In the genomic region with DNA sequence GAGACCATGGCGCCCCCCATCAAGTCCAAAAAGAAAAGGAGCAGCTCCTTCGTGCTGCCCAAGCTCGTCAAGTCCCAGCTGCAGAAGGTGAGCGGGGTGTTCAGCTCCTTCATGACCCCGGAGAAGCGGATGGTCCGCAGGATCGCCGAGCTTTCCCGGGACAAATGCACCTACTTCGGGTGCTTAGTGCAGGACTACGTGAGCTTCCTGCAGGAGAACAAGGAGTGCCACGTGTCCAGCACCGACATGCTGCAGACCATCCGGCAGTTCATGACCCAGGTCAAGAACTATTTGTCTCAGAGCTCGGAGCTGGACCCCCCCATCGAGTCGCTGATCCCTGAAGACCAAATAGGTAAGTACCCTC, we compare ENCODE assay signal across 8 cellular contexts. TPM values are rescaled to one million over a fixed set of nuclear protein-coding genes. Genes with fewer than 3 reads are reported as not detected.
A peak's percentile ranks its signal among the peaks of the same experiment; 100 is the strongest.
DNase-seq lines count a peak whose midpoint lies in the region; ATAC-seq and TF ChIP-seq lines count a peak whose summit lies in the region.
"Had no signal": no experiment of that assay in that cellular context is flagged by ENCODE, and none has a peak within 500 bp of the region (broad histone marks: within the 10 kb centered on the region; RNA-seq: fewer than 3 reads in every experiment).

No MANE protein-coding gene starts in this region.

- H3K27me3 Mint-ChIP-seq in mesothelial cell of epicardium (ENCODE audit: low read depth) (no peaks in the 10 kb centered on the region), natural killer cell (ENCODE audit: low read depth in 2 of 2) (peaks cover 0 to 7% of the 10 kb centered on the region in 2 donors)

- DNase-seq in MG63 (peak; percentile 42), colonic mucosa (no peak), mesothelial cell of epicardium (ENCODE audit: low spot score in 2 of 2, unreplicated experiment in 2 of 2) (no peak), upper lobe of right lung (peak; percentile 71), natural killer cell (no peak), NCI-H2029 treated with DMSO at 0.1 percent for 48 hours (lab: John Stamatoyannopoulos, UW) (no peak)
- DNase-seq: Karpas-422 had no signal

- TF ChIP-seq CTCF in colonic mucosa (IDR thresholded peaks at IDR 0.05), result no peak
- no peak for TF ChIP-seq CTCF in mesothelial cell of epicardium (IDR thresholded peaks at IDR 0.05; ENCODE audit: unreplicated experiment)
- no peak for TF ChIP-seq CTCF in upper lobe of right lung (IDR thresholded peaks at IDR 0.05)
- TF ChIP-seq CTCF in natural killer cell (IDR thresholded peaks at IDR 0.05), result no peak

- H3K27me3 ChIP-seq in MG63 (no peaks in the 10 kb centered on the region), colonic mucosa (no peaks in the 10 kb centered on the region), upper lobe of right lung (no peaks in the 10 kb centered on the region)

- no peaks in the 10 kb centered on the region for H3K4me1 ChIP-seq in colonic mucosa
- peaks cover 73% of the 10 kb centered on the region for H3K4me1 ChIP-seq in upper lobe of right lung

- H3K27ac ChIP-seq in colonic mucosa, result peak overlapping the region; percentile 63
- H3K27ac ChIP-seq in upper lobe of right lung, result peak overlapping the region; percentile 87

- ATAC-seq in upper lobe of right lung, result peak; percentile 7
- ATAC-seq in GM21367 (IDR thresholded peaks at IDR 0.05; ENCODE audit: unreplicated experiment), result no peak
- ATAC-seq in natural killer cell, result no peak

- H3K4me1 Mint-ChIP-seq in mesothelial cell of epicardium (peaks cover 49% of the 10 kb centered on the region), natural killer cell (peaks cover 0 to 5% of the 10 kb centered on the region in 2 donors)

- intact Hi-C loops in colonic mucosa (cut with DNase I), result no loop called here
- intact Hi-C loops in upper lobe of right lung (cut with DNase I), result no loop called here
- intact Hi-C loops in natural killer cell (cut with micrococcal nuclease), result no loop called here

- H3K27ac Mint-ChIP-seq in mesothelial cell of epicardium (peak overlapping the region; percentile 98), natural killer cell (no peak overlapping the region)

- H3K4me3 ChIP-seq in MG63 (peak overlapping the region; percentile 72), colonic mucosa (peak overlapping the region; percentile 19), upper lobe of right lung (peak overlapping the region; percentile 63)

- peak overlapping the region; percentile 67 for H3K4me3 Mint-ChIP-seq in mesothelial cell of epicardium
- no peak overlapping the region for H3K4me3 Mint-ChIP-seq in natural killer cell

- H3K9me3 ChIP-seq in MG63 (no peaks in the 10 kb centered on the region), colonic mucosa (no peaks in the 10 kb centered on the region), upper lobe of right lung (no peaks in the 10 kb centered on the region)

- H3K36me3 Mint-ChIP-seq in mesothelial cell of epicardium, result peaks cover 29% of the 10 kb centered on the region
- no peaks in the 10 kb centered on the region for H3K36me3 Mint-ChIP-seq in natural killer cell

- H3K9me3 Mint-ChIP-seq in mesothelial cell of epicardium (no peaks in the 10 kb centered on the region), natural killer cell (no peaks in the 10 kb centered on the region)

- H3K36me3 ChIP-seq in MG63, result no peaks in the 10 kb centered on the region; the same call in 1 of the 2 replicates
- no peaks in the 10 kb centered on the region for H3K36me3 ChIP-seq in colonic mucosa
- H3K36me3 ChIP-seq in upper lobe of right lung, result peaks cover 31% of the 10 kb centered on the region

- H3K9ac ChIP-seq in colonic mucosa (ENCODE audit: low read depth in 2 of 2, low read length in 2 of 2), result peak overlapping the region; percentile 43 to 45

RNA-seq across cellular contexts. Expression of a gene that starts 41.7 kb away (rescaled TPM):
- 86.6 and 105 TPM in 2 replicates for total RNA-seq in MG63 (2014; rRNA removed; shearing (Covaris generic); ENCODE audit: low replicate concordance)
- total RNA-seq in colonic mucosa (10 to 100 TPM; 43.5 to 45.8 TPM), mesothelial cell of epicardium (34.0 to 38.9 TPM (median 36.9 TPM) in 3 replicates), upper lobe of right lung (63.1 TPM), natural killer cell (10 to 100 TPM; 20.8 to 25.1 (median 23.8) TPM)

Comparison
In these comparisons a context has a peak if more than half of its experiments do, and no peak if none do; other contexts are left out.
1. DNase-seq: peak in MG63 (single experiment) and upper lobe of right lung (single experiment); none in colonic mucosa (single experiment), mesothelial cell of epicardium (0 of 2), natural killer cell (single experiment) and NCI-H2029 treated with DMSO at 0.1 percent for 48 hours (single experiment).
2. H3K4me3 ChIP-seq: peak in every context shown above with its lines; median percentile 72 in MG63; 63 in upper lobe of right lung; 19 in colonic mucosa.